12 cellular contexts compared by ENCODE assay signal in the genomic region with DNA sequence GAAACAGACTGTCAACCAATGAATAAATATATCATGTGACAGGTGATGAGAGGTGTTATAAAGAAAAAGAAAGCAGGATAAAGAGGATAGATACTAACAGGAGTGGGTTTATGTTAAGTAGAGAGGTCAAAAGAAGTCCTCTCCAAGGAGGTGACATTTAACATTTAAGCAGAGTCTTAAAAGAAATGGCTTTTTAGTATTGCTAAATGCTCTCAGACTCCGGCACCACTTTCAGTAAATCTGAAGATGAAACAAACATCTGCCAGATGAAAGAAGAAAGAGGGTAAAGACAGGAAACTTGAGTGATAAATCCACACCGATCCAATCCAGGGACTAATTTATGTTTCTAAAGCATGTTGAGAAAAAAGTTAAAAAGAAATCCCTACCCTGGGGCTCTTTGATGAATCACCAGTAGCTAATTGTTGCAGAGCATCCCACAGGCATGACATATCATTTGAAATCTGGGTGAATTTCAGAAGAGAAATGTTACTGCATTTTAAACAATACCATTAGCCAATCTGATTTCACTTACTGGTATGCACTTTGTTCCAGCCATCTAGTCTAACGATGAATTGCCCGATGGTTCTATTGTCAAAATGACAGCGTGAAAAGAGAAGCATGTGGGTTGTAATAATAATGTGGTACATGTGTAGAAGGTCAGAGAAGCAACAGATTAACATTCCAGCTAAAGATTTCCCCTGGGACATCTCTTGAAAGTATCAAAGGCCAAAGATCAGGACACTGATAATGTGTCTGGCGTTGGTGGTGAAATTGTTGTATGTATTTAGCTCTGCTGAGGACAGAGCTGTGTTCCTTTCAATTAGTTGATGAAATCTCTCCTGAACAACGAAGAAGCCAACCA.
A peak's percentile ranks its signal among the peaks of the same experiment; 100 is the strongest.
DNase-seq lines count a peak whose midpoint lies in the region; ATAC-seq, FAIRE-seq and TF ChIP-seq lines count a peak whose summit lies in the region.
"Had no signal": no experiment of that assay in that cellular context is flagged by ENCODE, and none has a peak within 500 bp of the region (broad histone marks: within the 10 kb centered on the region; RNA-seq: fewer than 3 reads in every experiment).

No MANE protein-coding gene starts in this region.

- H3K4me3 ChIP-seq in A673 (ENCODE audit: low read depth, low read length, poor library complexity, severe bottlenecking) (no peak overlapping the region), astrocyte of the spinal cord (ENCODE audit: low read depth, low read length) (no peak overlapping the region)

- intact Hi-C loops in A673 (cut with micrococcal nuclease; ENCODE audit: unreplicated experiment): no loop called here

- no peak for FAIRE-seq in HTR-8/SVneo (lab: Jason Lieb, UNC)

- DNase-seq in A673 (ENCODE audit: low spot score): peak; percentile 87
- peak; percentile 34 for DNase-seq in HTR-8/SVneo (ENCODE audit: insufficient read length, low spot score)
- DNase-seq in astrocyte of the spinal cord (ENCODE audit: low read depth, low spot score): peak; percentile 69
- DNase-seq in left kidney (ENCODE audit: low read depth, low spot score): peak; percentile 4
- no peak for DNase-seq in NCI-H2029 treated with DMSO at 0.1 percent for 48 hours (lab: John Stamatoyannopoulos, UW)
- DNase-seq in NCI-H526 treated with DMSO at 0.1 percent for 48 hours (lab: John Stamatoyannopoulos, UW): no peak
- DNase-seq: ACHN; activated T-cell treated with anti-CD3 and anti-CD28 coated beads, Interleukin-2, amount 50 U/mL, for 24 hours; hippocampal formation had no signal

- POLR2A ChIA-PET in A673 (lab: Charles Lee; ENCODE audit: low non-redundant PET): no interaction called here

- in situ Hi-C loops in astrocyte of the spinal cord (cut with HindIII; ENCODE audit: low sequenced_read_pairs): no loop called here

- CTCF ChIA-PET in A673 (lab: Charles Lee): no interaction called here

- TF ChIP-seq CTCF in A673 (conservative IDR thresholded peaks at IDR 0.05; ENCODE audit: low read depth, low read length): no peak
- TF ChIP-seq CTCF in astrocyte of the spinal cord (IDR thresholded peaks at IDR 0.05; ENCODE audit: low read depth, low read length): no peak

- H3K9me3 ChIP-seq in A673 (ENCODE audit: low read depth, low read length, poor library complexity, severe bottlenecking): no peaks in the 10 kb centered on the region

- no peak overlapping the region for H3K27ac ChIP-seq in A673 (ENCODE audit: low read depth, low read length, poor library complexity, severe bottlenecking)
- H3K27ac ChIP-seq: VCaP had no signal

- no peaks in the 10 kb centered on the region for H3K27me3 ChIP-seq in A673 (replicated peaks; ENCODE audit: insufficient read depth, low read depth, low read length, poor library complexity)

- H3K36me3 ChIP-seq in A673 (ENCODE audit: insufficient read depth, low read length, poor library complexity, severe bottlenecking): no peaks in the 10 kb centered on the region

- ATAC-seq in HG03432 (IDR thresholded peaks at IDR 0.05; ENCODE audit: unreplicated experiment) (no peak), GM21825 (IDR thresholded peaks at IDR 0.05; ENCODE audit: unreplicated experiment) (no peak)

- no TSS peak for BruUV-seq in A673 (replicated peaks; lab: Mats Ljungman, UMichigan)

- peaks cover 14% of the 10 kb centered on the region for H3K4me1 ChIP-seq in A673 (ENCODE audit: insufficient read depth, low read length, poor library complexity, severe bottlenecking)

Comparison
In these comparisons a context has a peak if more than half of its experiments do, and no peak if none do; other contexts are left out.
1. DNase-seq: peak in A673 (single experiment), HTR-8/SVneo (single experiment), astrocyte of the spinal cord (single experiment) and left kidney (single experiment); none in NCI-H2029 treated with DMSO at 0.1 percent for 48 hours (single experiment) and NCI-H526 treated with DMSO at 0.1 percent for 48 hours (single experiment).